In the genomic region with DNA sequence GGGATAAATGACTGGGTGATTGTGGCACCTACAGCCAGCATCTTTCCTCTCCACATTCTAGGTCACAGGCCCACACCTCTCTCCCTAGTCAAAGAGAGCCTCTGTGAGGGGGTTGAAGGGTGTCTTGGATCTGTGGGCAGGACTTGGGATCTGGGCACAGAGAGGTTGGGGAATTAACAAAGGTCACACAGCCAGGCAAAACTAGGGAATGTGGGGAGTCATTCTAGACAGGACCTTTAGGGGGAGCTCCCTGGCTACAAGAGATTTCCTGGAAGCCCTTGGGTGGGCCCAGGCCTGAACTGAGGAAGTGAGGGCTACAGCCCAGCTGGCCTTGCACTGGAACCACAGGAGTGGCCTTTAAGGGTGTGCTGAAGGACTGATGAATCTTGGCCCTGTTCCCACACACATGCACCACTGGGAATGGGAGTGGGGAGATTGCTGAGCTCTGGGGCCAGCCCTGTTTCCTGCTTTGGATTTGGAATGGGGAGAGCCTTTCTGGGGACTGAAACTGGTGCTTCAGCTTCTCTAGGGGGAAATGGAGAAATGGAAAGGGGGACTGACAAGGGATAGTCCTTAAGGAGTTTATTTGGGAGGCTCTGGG, we compare ENCODE assay signal across 8 cellular contexts. TPM values are rescaled to one million over a fixed set of nuclear protein-coding genes. Genes with fewer than 3 reads are reported as not detected.
DNase-seq lines count a peak whose midpoint lies in the region; ATAC-seq and TF ChIP-seq lines count a peak whose summit lies in the region.

No MANE protein-coding gene starts in this region.

- peak overlapping the region in 8 of 9 donors; percentile 23 to 87 (median 56) for H3K27ac Mint-ChIP-seq in naive thymus-derived CD4-positive, alpha-beta T cell

- ATAC-seq in naive thymus-derived CD4-positive, alpha-beta T cell: peak; percentile 30

- no peaks in the 10 kb centered on the region for H3K9me3 ChIP-seq in naive thymus-derived CD4-positive, alpha-beta T cell (ENCODE audit: control insufficient read depth in 2 of 3, low read length in 3 of 3)

- peak; percentile 65 for TF ChIP-seq CTCF in WI38 (IDR thresholded peaks at IDR 0.05; ENCODE audit: low read depth, low read length)

- no peak overlapping the region for H3K4me3 ChIP-seq in WI38 (ENCODE audit: low read depth, low read length)
- peak overlapping the region; percentile 15 for H3K4me3 ChIP-seq in naive thymus-derived CD4-positive, alpha-beta T cell (ENCODE audit: low read length)

- peak overlapping the region; percentile 64 to 91 (median 74) for H3K4me3 Mint-ChIP-seq in naive thymus-derived CD4-positive, alpha-beta T cell

- POLR2A ChIA-PET in naive thymus-derived CD4-positive, alpha-beta T cell (lab: Charles Lee): interaction anchor here (0.6 to 2.4 kb wide), 9 partner anchors 10 to 340 kb away, joined by 3 to 8 read pairs (median 3); no protein-coding TSS in a partner anchor

- no peaks in the 10 kb centered on the region for H3K27me3 ChIP-seq in naive thymus-derived CD4-positive, alpha-beta T cell (ENCODE audit: control insufficient read depth in 2 of 2, insufficient read depth in 2 of 2, low read length in 2 of 2)

- intact Hi-C loops in naive thymus-derived CD4-positive, alpha-beta T cell (cut with micrococcal nuclease): loop anchor here (1.0 to 10.0 kb wide), 6 partner anchors 10 to 209 kb away; a partner anchor contains a TSS

- DNase-seq in A172 (ENCODE audit: low spot score): peak; percentile 98
- peak; percentile 45 for DNase-seq in GF-D8 (lab: John Stamatoyannopoulos, UW)
- DNase-seq in NCI-H1436 (lab: John Stamatoyannopoulos, UW): peak; percentile 30
- DNase-seq in fibroblast of gingiva (ENCODE audit: low read depth): peak; percentile 94
- DNase-seq in naive thymus-derived CD4-positive, alpha-beta T cell: peak in 1 of 9 donors; percentile 24
- DNase-seq in activated CD4-positive, CD25-positive, alpha-beta regulatory T cell treated with anti-CD3 and anti-CD28 coated beads, Interleukin-2, amount 50 U/mL, for 72 hours: no peak
- no peak for DNase-seq in NCI-H1105 (lab: John Stamatoyannopoulos, UW)

- H3K9me3 Mint-ChIP-seq in naive thymus-derived CD4-positive, alpha-beta T cell: peaks cover 0 to 3% (median 0%) of the 10 kb centered on the region in 11 donors

- no peaks in the 10 kb centered on the region for H3K36me3 ChIP-seq in naive thymus-derived CD4-positive, alpha-beta T cell (ENCODE audit: control insufficient read depth in 2 of 3, insufficient read depth in 3 of 3, low read length in 3 of 3)

- peaks cover 0 to 5% (median 0%) of the 10 kb centered on the region in 5 donors for H3K36me3 Mint-ChIP-seq in naive thymus-derived CD4-positive, alpha-beta T cell

- peaks cover 22 to 50% (median 45%) of the 10 kb centered on the region in 7 donors for H3K4me1 Mint-ChIP-seq in naive thymus-derived CD4-positive, alpha-beta T cell

- CTCF ChIA-PET in naive thymus-derived CD4-positive, alpha-beta T cell (lab: Charles Lee): interaction anchor here (0.6 to 4.8 kb wide), 17 partner anchors 8 to 144 kb away, joined by 3 to 41 read pairs (median 4); a partner anchor contains a TSS

- H3K4me1 ChIP-seq in naive thymus-derived CD4-positive, alpha-beta T cell (ENCODE audit: control insufficient read depth in 2 of 2, insufficient read depth in 2 of 2, low read length in 2 of 2): peaks cover 27 to 28% of the 10 kb centered on the region in 2 donors

- peaks cover 0 to 5% (median 0%) of the 10 kb centered on the region in 5 donors for H3K27me3 Mint-ChIP-seq in naive thymus-derived CD4-positive, alpha-beta T cell

- H3K27ac ChIP-seq in naive thymus-derived CD4-positive, alpha-beta T cell (ENCODE audit: low read depth, low read length): no peak overlapping the region

RNA-seq across cellular contexts. Expression of a gene that starts 12.4 kb away (rescaled TPM):
- 162 and 189 TPM in 2 replicates for total RNA-seq in A172 (2014; rRNA removed; shearing (Covaris generic))
- 10 to 100 TPM in 1 of 5 experiments, 1 to 10 TPM in 3, under 1 TPM in 1; 0.73 to 21.4 (median 3.5) TPM for total RNA-seq in naive thymus-derived CD4-positive, alpha-beta T cell
- polyA plus RNA-seq in naive thymus-derived CD4-positive, alpha-beta T cell: 1 to 10 TPM; 1.7 to 2.2 TPM

Comparison
In these comparisons a context has a peak if more than half of its experiments do, and no peak if none do; other contexts are left out.
1. DNase-seq: peak in A172 (single experiment), GF-D8 (single experiment), NCI-H1436 (single experiment) and fibroblast of gingiva (single experiment); none in activated CD4-positive, CD25-positive, alpha-beta regulatory T cell treated with anti-CD3 and anti-CD28 coated beads, Interleukin-2, amount 50 U/mL, for 72 hours (single experiment) and NCI-H1105 (single experiment).